Comparison of ENCODE assay signal across 3 cellular contexts in genomic region chr3:186586245-186586644, GRCh38. TPM values are rescaled to one million over a fixed set of nuclear protein-coding genes. Genes with fewer than 3 reads are reported as not detected.
"Had no signal": no experiment of that assay in that cellular context is flagged by ENCODE, and none has a peak within 500 bp of the region (broad histone marks: within the 10 kb centered on the region; RNA-seq: fewer than 3 reads in every experiment).

No MANE protein-coding gene starts in this region.

RNA-seq across cellular contexts. Expression of gene AHSG, which starts 26.6 kb away (rescaled TPM):
- total RNA-seq: HT-29, IMR-90 had no signal
- polyA plus RNA-seq: IgD-negative memory B cell, IMR-90 had no signal

RNA-seq across cellular contexts. Expression of gene CRYGS, which starts 42.1 kb away (rescaled TPM):
- polyA plus RNA-seq: IgD-negative memory B cell had no signal

RNA-seq across cellular contexts. Expression of gene FETUB, which starts 54.0 kb away (rescaled TPM):
- total RNA-seq: HT-29, IMR-90 had no signal
- polyA plus RNA-seq: IgD-negative memory B cell, IMR-90 had no signal
